ENCODE assay signal across 8 cellular contexts in the genomic region with DNA sequence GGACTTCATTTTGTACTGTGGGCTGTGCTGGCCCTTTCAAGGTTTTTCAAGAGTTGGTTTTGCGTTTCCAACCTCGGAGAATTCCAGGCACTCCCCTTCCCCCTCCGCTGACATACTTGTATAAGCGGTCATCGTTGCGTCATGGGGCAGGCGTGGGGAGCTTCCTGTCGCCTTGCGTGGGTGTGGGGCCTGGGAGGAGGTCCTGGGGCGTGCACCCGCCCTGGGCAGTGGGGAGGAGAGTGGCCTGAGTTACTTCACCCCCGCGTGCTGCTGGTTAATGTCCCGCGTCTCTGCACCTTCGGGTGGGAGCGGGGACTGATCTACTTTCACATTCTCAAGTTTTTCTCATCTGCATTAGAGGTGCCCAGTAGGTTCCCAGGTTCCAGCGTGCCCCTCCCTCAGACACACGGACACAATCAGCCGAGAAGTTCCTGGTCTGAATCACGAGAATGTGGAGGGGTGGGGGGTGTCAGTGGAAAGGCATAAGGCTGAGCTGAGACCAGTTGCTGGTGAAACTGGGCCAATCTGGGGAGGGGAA. TPM values are rescaled to one million over a fixed set of nuclear protein-coding genes. Genes with fewer than 3 reads are reported as not detected.
DNase-seq lines count a peak whose midpoint lies in the region; ATAC-seq and TF ChIP-seq lines count a peak whose summit lies in the region.

No MANE protein-coding gene starts in this region.

- H3K9me2 ChIP-seq in OCI-LY7 (ENCODE audit: insufficient read depth, low read length) (no peaks in the 10 kb centered on the region), neural cell (ENCODE audit: insufficient read depth, low read length) (no peaks in the 10 kb centered on the region)

- peaks cover 38% of the 10 kb centered on the region for H3K36me3 Mint-ChIP-seq in activated T-helper 2 cell treated with anti-CD3 and anti-CD28 coated beads, Interferon-gamma antibody, Interleukin-2, Interleukin-4, amounts not matched to agents 10 μg/mL and 5 μg/mL and 100 μg/mL, durations not matched to agents 14 hours and 24 hours and 36 hours (ENCODE audit: low read depth)
- peaks cover 20% of the 10 kb centered on the region for H3K36me3 Mint-ChIP-seq in type B pancreatic cell

- H3K4me2 ChIP-seq in OCI-LY7 (ENCODE audit: low read length): peak overlapping the region; percentile 96
- peak overlapping the region; percentile 36 for H3K4me2 ChIP-seq in neural cell (ENCODE audit: low read length)

- H3K4me1 ChIP-seq in OCI-LY7 (ENCODE audit: insufficient read depth, low read length, poor library complexity, severe bottlenecking): peaks cover 39% of the 10 kb centered on the region

- peak; percentile 49 for TF ChIP-seq POLR2A in GM18526 (IDR thresholded peaks at IDR 0.05; ENCODE audit: extremely low read depth, insufficient read length)

- peak overlapping the region; percentile 96 for H3K4me3 Mint-ChIP-seq in activated T-helper 2 cell treated with anti-CD3 and anti-CD28 coated beads, Interferon-gamma antibody, Interleukin-2, Interleukin-4, amounts not matched to agents 10 μg/mL and 5 μg/mL and 100 μg/mL, durations not matched to agents 14 hours and 24 hours and 36 hours (ENCODE audit: low read depth)
- peak overlapping the region; percentile 99 for H3K4me3 Mint-ChIP-seq in type B pancreatic cell

- H3K27ac Mint-ChIP-seq in activated T-helper 2 cell treated with anti-CD3 and anti-CD28 coated beads, Interferon-gamma antibody, Interleukin-2, Interleukin-4, amounts not matched to agents 10 μg/mL and 5 μg/mL and 100 μg/mL, durations not matched to agents 14 hours and 24 hours and 36 hours: peak overlapping the region; percentile 92
- H3K27ac Mint-ChIP-seq in type B pancreatic cell: peak overlapping the region; percentile 98

- CTCF ChIA-PET in AG04449 (lab: Yijun Ruan, JAX) (no interaction called here), OCI-LY7 (lab: Charles Lee; ENCODE audit: unreplicated experiment) (no interaction called here)

- no peak overlapping the region for H2AFZ ChIP-seq in OCI-LY7 (ENCODE audit: low read length)
- H2AFZ ChIP-seq in neural cell (ENCODE audit: low read depth, low read length): no peak overlapping the region

- no peaks in the 10 kb centered on the region for H3K9me3 ChIP-seq in OCI-LY7 (ENCODE audit: low read length)
- no peaks in the 10 kb centered on the region for H3K9me3 ChIP-seq in neural cell (ENCODE audit: low read length)

- peak overlapping the region; percentile 92 for H3K9ac ChIP-seq in neural cell (ENCODE audit: low read length)

- peaks cover 46% of the 10 kb centered on the region for H3K79me2 ChIP-seq in OCI-LY7 (ENCODE audit: insufficient read depth, low read depth, low read length)
- no peaks in the 10 kb centered on the region for H3K79me2 ChIP-seq in neural cell (replicated peaks; ENCODE audit: insufficient read depth, low read length)

- H3K27ac ChIP-seq in OCI-LY7 (ENCODE audit: low read depth, low read length, poor library complexity, severe bottlenecking): peak overlapping the region; percentile 100
- H3K27ac ChIP-seq in neural cell (ENCODE audit: low read length): no peak overlapping the region

- POLR2A ChIA-PET in AG04449 (lab: Yijun Ruan, JAX): interaction anchor here (0.7 to 2.4 kb wide), 11 partner anchors 9 to 107 kb away, joined by 4 to 13 read pairs (median 6); partner anchors contain the start of genes NACC1 and TRMT1
- POLR2A ChIA-PET in OCI-LY7 (lab: Charles Lee): interaction anchor here (0.6 kb wide), 1 partner anchor 74 kb away, joined by 3 read pairs; no protein-coding TSS in a partner anchor

- no peaks in the 10 kb centered on the region for H3K9me3 Mint-ChIP-seq in activated T-helper 2 cell treated with anti-CD3 and anti-CD28 coated beads, Interferon-gamma antibody, Interleukin-2, Interleukin-4, amounts not matched to agents 10 μg/mL and 5 μg/mL and 100 μg/mL, durations not matched to agents 14 hours and 24 hours and 36 hours
- no peaks in the 10 kb centered on the region for H3K9me3 Mint-ChIP-seq in type B pancreatic cell

- no peak for ATAC-seq in GM21528 (IDR thresholded peaks at IDR 0.05; ENCODE audit: low FRiP score, unreplicated experiment)

- DNase-seq in AG04449 (ENCODE audit: low read depth, low spot score) (no peak), OCI-LY7 (ENCODE audit: low spot score) (peak; percentile 60), fibroblast of pulmonary artery (ENCODE audit: low read depth) (peak; percentile 96), type B pancreatic cell (ENCODE audit: extremely low spot score, unreplicated experiment) (no peak)
- peak; percentile 50 for DNase-seq in activated T-helper 2 cell treated with anti-CD3 and anti-CD28 coated beads, Interferon-gamma antibody, Interleukin-2, Interleukin-4, amounts not matched to agents 10 μg/mL and 5 μg/mL and 100 μg/mL, durations not matched to agents 14 hours and 24 hours and 36 hours (ENCODE audit: low spot score)

- no peak for TF ChIP-seq RAD21 in neural cell (conservative IDR thresholded peaks at IDR 0.05)

- 0 out of 2 replicates have a peak, but pooled peaks cover 5% of the 10 kb centered on the region for H4K20me1 ChIP-seq in OCI-LY7 (ENCODE audit: insufficient read depth, low read length)
- H4K20me1 ChIP-seq in neural cell (ENCODE audit: insufficient read depth): no peaks in the 10 kb centered on the region

- no peak for TF ChIP-seq EP300 in neural cell (conservative IDR thresholded peaks at IDR 0.05; ENCODE audit: poor library complexity, severe bottlenecking)

- H3K27me3 ChIP-seq in neural cell (ENCODE audit: insufficient read depth, low read depth, low read length): peaks cover 16% of the 10 kb centered on the region

- TF ChIP-seq CTCF in AG04449 (IDR thresholded peaks at IDR 0.05; ENCODE audit: insufficient read depth, low read length, missing control alignments) (no peak), OCI-LY7 (conservative IDR thresholded peaks at IDR 0.05; ENCODE audit: low read length) (no peak), fibroblast of pulmonary artery (IDR thresholded peaks at IDR 0.05; ENCODE audit: low read length, missing control alignments) (no peak), neural cell (IDR thresholded peaks at IDR 0.05; ENCODE audit: poor library complexity, severe bottlenecking) (no peak), type B pancreatic cell (conservative IDR thresholded peaks at IDR 0.05) (no peak)

- no peaks in the 10 kb centered on the region for H3F3A ChIP-seq in neural cell (ENCODE audit: insufficient read depth, low read length, poor library complexity, severe bottlenecking)

- H3K4me3 ChIP-seq in AG04449 (ENCODE audit: low read depth, low read length) (peak overlapping the region; percentile 96), OCI-LY7 (ENCODE audit: low read depth, low read length, poor library complexity, severe bottlenecking) (peak overlapping the region; percentile 97), fibroblast of pulmonary artery (replicated peaks; ENCODE audit: low read depth, low read length) (peak overlapping the region; percentile 65), neural cell (ENCODE audit: low read length) (peak overlapping the region; percentile 97)

- BruUV-seq in OCI-LY7 (replicated peaks; lab: Mats Ljungman, UMichigan): no TSS peak

- peaks cover 23% of the 10 kb centered on the region for H3K36me3 ChIP-seq in OCI-LY7 (ENCODE audit: insufficient read depth, low read length)
- H3K36me3 ChIP-seq in neural cell (ENCODE audit: insufficient read depth, low read length): no peaks in the 10 kb centered on the region

- intact Hi-C loops in OCI-LY7 (cut with micrococcal nuclease; ENCODE audit: unreplicated experiment): loop anchor here (2.0 kb wide), 1 partner anchor 40 kb away; no protein-coding TSS in a partner anchor
- intact Hi-C loops in activated T-helper 2 cell treated with anti-CD3 and anti-CD28 coated beads, Interferon-gamma antibody, Interleukin-2, Interleukin-4, amounts not matched to agents 10 μg/mL and 5 μg/mL and 100 μg/mL, durations not matched to agents 14 hours and 24 hours and 36 hours (cut with micrococcal nuclease): loop anchor here (2.0 to 5.0 kb wide), 2 partner anchors 54 to 683 kb away; no protein-coding TSS in a partner anchor

- H3K4me1 Mint-ChIP-seq in activated T-helper 2 cell treated with anti-CD3 and anti-CD28 coated beads, Interferon-gamma antibody, Interleukin-2, Interleukin-4, amounts not matched to agents 10 μg/mL and 5 μg/mL and 100 μg/mL, durations not matched to agents 14 hours and 24 hours and 36 hours (ENCODE audit: low read depth): peaks cover 28% of the 10 kb centered on the region
- H3K4me1 Mint-ChIP-seq in type B pancreatic cell (ENCODE audit: unreplicated experiment): peaks cover 13% of the 10 kb centered on the region

- no peaks in the 10 kb centered on the region for H3K27me3 Mint-ChIP-seq in activated T-helper 2 cell treated with anti-CD3 and anti-CD28 coated beads, Interferon-gamma antibody, Interleukin-2, Interleukin-4, amounts not matched to agents 10 μg/mL and 5 μg/mL and 100 μg/mL, durations not matched to agents 14 hours and 24 hours and 36 hours (ENCODE audit: low read depth)
- peaks cover 25% of the 10 kb centered on the region for H3K27me3 Mint-ChIP-seq in type B pancreatic cell

RNA-seq across cellular contexts. Expression of gene IER2, which starts 4.1 kb away (rescaled TPM):
- 61.6 and 64.3 TPM in 2 replicates for total RNA-seq in OCI-LY7 (2014; rRNA removed; shearing (Covaris generic))
- 79.5 and 89.0 TPM in 2 replicates for total RNA-seq in OCI-LY7 (2022)
- total RNA-seq in activated T-helper 2 cell treated with anti-CD3 and anti-CD28 coated beads, Interferon-gamma antibody, Interleukin-2, Interleukin-4, amounts not matched to agents 10 μg/mL and 5 μg/mL and 100 μg/mL, durations not matched to agents 14 hours and 24 hours and 36 hours: 140 and 143 TPM in 2 replicates
- polyA plus RNA-seq in neural cell: 23.3 and 25.9 TPM in 2 replicates
- 14.8 and 19.5 TPM in 2 replicates for polyA minus RNA-seq in neural cell
- 103 and 322 TPM in 2 replicates for total RNA-seq in type B pancreatic cell (ENCODE audit: low replicate concordance)

RNA-seq across cellular contexts. Expression of gene STX10, which starts 4.1 kb away (rescaled TPM):
- total RNA-seq in OCI-LY7 (2014; rRNA removed; shearing (Covaris generic)): 67.8 and 91.7 TPM in 2 replicates
- 41.6 and 45.4 TPM in 2 replicates for total RNA-seq in OCI-LY7 (2022)
- total RNA-seq in activated T-helper 2 cell treated with anti-CD3 and anti-CD28 coated beads, Interferon-gamma antibody, Interleukin-2, Interleukin-4, amounts not matched to agents 10 μg/mL and 5 μg/mL and 100 μg/mL, durations not matched to agents 14 hours and 24 hours and 36 hours: 68.9 and 69.1 TPM in 2 replicates
- 157 and 191 TPM in 2 replicates for polyA plus RNA-seq in neural cell
- 38.1 and 42.4 TPM in 2 replicates for polyA minus RNA-seq in neural cell
- 45.2 and 46.8 TPM in 2 replicates for total RNA-seq in type B pancreatic cell (ENCODE audit: low replicate concordance)

RNA-seq across cellular contexts. Expression of gene NACC1, which starts 36.2 kb away (rescaled TPM):
- 46.5 and 56.3 TPM in 2 replicates for total RNA-seq in OCI-LY7 (2014; rRNA removed; shearing (Covaris generic))
- total RNA-seq in OCI-LY7 (2022): 40.4 and 52.9 TPM in 2 replicates
- 117 and 132 TPM in 2 replicates for total RNA-seq in activated T-helper 2 cell treated with anti-CD3 and anti-CD28 coated beads, Interferon-gamma antibody, Interleukin-2, Interleukin-4, amounts not matched to agents 10 μg/mL and 5 μg/mL and 100 μg/mL, durations not matched to agents 14 hours and 24 hours and 36 hours
- 11.6 and 16.1 TPM in 2 replicates for polyA plus RNA-seq in neural cell
- 13.9 and 16.6 TPM in 2 replicates for polyA minus RNA-seq in neural cell
- 66.8 and 77.9 TPM in 2 replicates for total RNA-seq in type B pancreatic cell (ENCODE audit: low replicate concordance)

RNA-seq across cellular contexts. Expression of gene TRMT1, which starts 37.8 kb away (rescaled TPM):
- total RNA-seq in OCI-LY7 (2014; rRNA removed; shearing (Covaris generic)): 39.2 and 56.8 TPM in 2 replicates
- total RNA-seq in OCI-LY7 (2022) (38.2 and 50.4 TPM in 2 replicates), type B pancreatic cell (ENCODE audit: low replicate concordance) (48.1 and 69.7 TPM in 2 replicates)
- 112 and 116 TPM in 2 replicates for total RNA-seq in activated T-helper 2 cell treated with anti-CD3 and anti-CD28 coated beads, Interferon-gamma antibody, Interleukin-2, Interleukin-4, amounts not matched to agents 10 μg/mL and 5 μg/mL and 100 μg/mL, durations not matched to agents 14 hours and 24 hours and 36 hours
- 80.3 and 94.4 TPM in 2 replicates for polyA plus RNA-seq in neural cell
- 19.0 and 19.3 TPM in 2 replicates for polyA minus RNA-seq in neural cell

RNA-seq across cellular contexts. Expression of gene LYL1, which starts 51.7 kb away (rescaled TPM):
- 66.8 and 75.5 TPM in 2 replicates for total RNA-seq in OCI-LY7 (2014; rRNA removed; shearing (Covaris generic))
- 70.4 and 72.5 TPM in 2 replicates for total RNA-seq in OCI-LY7 (2022)
- total RNA-seq in activated T-helper 2 cell treated with anti-CD3 and anti-CD28 coated beads, Interferon-gamma antibody, Interleukin-2, Interleukin-4, amounts not matched to agents 10 μg/mL and 5 μg/mL and 100 μg/mL, durations not matched to agents 14 hours and 24 hours and 36 hours: 5.5 and 5.6 TPM in 2 replicates
- polyA plus RNA-seq in neural cell: not detected in 2 replicates
- polyA minus RNA-seq in neural cell: not detected in 2 replicates
- total RNA-seq in type B pancreatic cell (ENCODE audit: low replicate concordance): 0.19 TPM in 1 of 2 replicates, not detected in the other

Comparison
In these comparisons a context has a peak if more than half of its experiments do, and no peak if none do; other contexts are left out.
1. DNase-seq: peak in OCI-LY7 (single experiment), activated T-helper 2 cell treated with anti-CD3 and anti-CD28 coated beads, Interferon-gamma antibody, Interleukin-2, Interleukin-4, amounts not matched to agents 10 μg/mL and 5 μg/mL and 100 μg/mL, durations not matched to agents 14 hours and 24 hours and 36 hours (single experiment) and fibroblast of pulmonary artery (single experiment); none in AG04449 (single experiment) and type B pancreatic cell (single experiment).
2. Peak in every context shown above with its lines, with median percentiles within 50 percentile points of each other: H3K4me3 ChIP-seq.